Comparison of ENCODE assay signal across 8 cellular contexts in genomic region chr19:57599761-57600383, GRCh38. TPM values are rescaled to one million over a fixed set of nuclear protein-coding genes. Genes with fewer than 3 reads are reported as not detected.
DNase-seq lines count a peak whose midpoint lies in the region; ATAC-seq and TF ChIP-seq lines count a peak whose summit lies in the region.

TSS of gene ZNF530 (plus strand) at chr19:57599885. CDS start at chr19:57604346, 4,461 bp downstream.

- peak; percentile 96 for DNase-seq in NCI-H82 (lab: John Stamatoyannopoulos, UW)
- peak; percentile 58 to 78 for DNase-seq in activated CD8-positive, alpha-beta memory T cell treated with anti-CD3 and anti-CD28 coated beads for 1 hour (ENCODE audit: extremely low read depth in 1 of 2, low read depth in 1 of 2)
- peak; percentile 71 to 78 (median 76) for DNase-seq in effector memory CD8-positive, alpha-beta T cell
- DNase-seq in lung microvascular endothelial cell (ENCODE audit: low read depth in 2 of 2) = peak; percentile 91 to 92
- peak; percentile 62 to 76 (median 74) for DNase-seq in stimulated activated CD4-positive, alpha-beta T cell treated with anti-CD3 and anti-CD28 coated beads, TNF-alpha, amount 100 ng/mL, for 4 hours (ENCODE audit: low read depth in 3 of 3)

- peaks cover 23 to 42% of the 10 kb centered on the region in 2 donors for H3K9me3 Mint-ChIP-seq in effector memory CD8-positive, alpha-beta T cell

- H3K27me3 Mint-ChIP-seq in effector memory CD8-positive, alpha-beta T cell = no peaks in the 10 kb centered on the region

- peaks cover 3% of the 10 kb centered on the region for H3K36me3 Mint-ChIP-seq in effector memory CD8-positive, alpha-beta T cell (ENCODE audit: insufficient read depth)

- no peak for TF ChIP-seq CTCF in C4-2B (conservative IDR thresholded peaks at IDR 0.05)

- peak within 1 kb of the TSS; percentile 73 for H3K27ac ChIP-seq in C4-2B

- peak within 1 kb of the TSS; percentile 59 to 83 for H3K27ac Mint-ChIP-seq in effector memory CD8-positive, alpha-beta T cell

- peak within 1 kb of the TSS; percentile 78 to 82 for H3K4me3 Mint-ChIP-seq in effector memory CD8-positive, alpha-beta T cell

- ATAC-seq in GM19395 (IDR thresholded peaks at IDR 0.05; ENCODE audit: unreplicated experiment) (peak; percentile 98), HG03565 (IDR thresholded peaks at IDR 0.05; ENCODE audit: unreplicated experiment) (peak; percentile 92)
- ATAC-seq in effector memory CD8-positive, alpha-beta T cell (replicated peaks) = peak; percentile 99

- H3K4me1 Mint-ChIP-seq in effector memory CD8-positive, alpha-beta T cell (ENCODE audit: low read depth in 2 of 2) = peaks cover 18 to 19% of the 10 kb centered on the region in 2 donors

RNA-seq across cellular contexts. Expression of gene ZNF530, which starts in this region (rescaled TPM):
- total RNA-seq in lung microvascular endothelial cell = 2.6 and 3.3 TPM in 2 replicates

Comparison
In these comparisons a context has a peak if more than half of its experiments do, and no peak if none do; other contexts are left out.
1. Peak in every context shown above with its lines: DNase-seq, ATAC-seq and H3K27ac ChIP-seq.